Comparison of ENCODE assay signal across 19 cellular contexts in genomic region chr1:9658186-9658585, GRCh38. TPM values are rescaled to one million over a fixed set of nuclear protein-coding genes. Genes with fewer than 3 reads are reported as not detected.
DNase-seq lines count a peak whose midpoint lies in the region; ATAC-seq and FAIRE-seq lines count a peak whose summit lies in the region.
"Had no signal": no experiment of that assay in that cellular context is flagged by ENCODE, and none has a peak within 500 bp of the region (broad histone marks: within the 10 kb centered on the region; RNA-seq: fewer than 3 reads in every experiment).

No MANE protein-coding gene starts in this region.

- FAIRE-seq in GM19239 (lab: Jason Lieb, UNC): peak; percentile 4
- FAIRE-seq: TTC549 had no signal

- H3K4me1 Mint-ChIP-seq in T-helper 1 cell treated with Interleukin-12 subunit alpha and Interleukin-12 subunit beta and Interleukin-4 antibody, amounts not matched to agents 30 μg/mL and 1 μg/mL, for 36 hours (ENCODE audit: low read depth): peaks cover 58% of the 10 kb centered on the region
- H3K4me1 Mint-ChIP-seq in activated T-helper 1 cell treated with anti-CD3 and anti-CD28 coated beads, Interleukin-12 subunit alpha, Interleukin-12 subunit beta, Interleukin-2, Interleukin-4 antibody, amounts not matched to agents 30 ng/mL and 10 ng/mL and 1 ng/mL, durations not matched to agents 14 hours and 24 hours and 36 hours (ENCODE audit: low read depth): peaks cover 72% of the 10 kb centered on the region
- H3K4me1 Mint-ChIP-seq in naive thymus-derived CD8-positive, alpha-beta T cell: peaks cover 43 to 98% (median 88%) of the 10 kb centered on the region in 4 donors
- H3K4me1 Mint-ChIP-seq: brain had no signal

- no peak for DNase-seq in T-helper 1 cell
- DNase-seq in GM19239 (ENCODE audit: insufficient read length, low spot score): no peak
- DNase-seq in activated T-helper 1 cell treated with anti-CD3 and anti-CD28 coated beads, Interleukin-12 subunit alpha, Interleukin-12 subunit beta, Interleukin-2, Interleukin-4 antibody, amounts not matched to agents 30 ng/mL and 10 ng/mL and 1 ng/mL, durations not matched to agents 14 hours and 24 hours and 36 hours (ENCODE audit: low spot score): no peak
- DNase-seq in naive thymus-derived CD8-positive, alpha-beta T cell: peak in 2 of 10 donors; percentile 43 to 56
- no peak for DNase-seq in anterior cingulate cortex (lab: John Stamatoyannopoulos, UW)
- DNase-seq: 8988T; activated CD8-positive, alpha-beta memory T cell treated with anti-CD3 and anti-CD28 coated beads, Interleukin-2, amount 50 U/mL, for 4 hours; COR-L47; left ventricle myocardium inferior; MV-4-11; NCI-H2107; psoas muscle; SIG-M5; upper lobe of left lung had no signal

- H3K36me3 Mint-ChIP-seq in T-helper 1 cell treated with Interleukin-12 subunit alpha and Interleukin-12 subunit beta and Interleukin-4 antibody, amounts not matched to agents 30 μg/mL and 1 μg/mL, for 36 hours (ENCODE audit: low read depth): peaks cover 53% of the 10 kb centered on the region
- H3K36me3 Mint-ChIP-seq in activated T-helper 1 cell treated with anti-CD3 and anti-CD28 coated beads, Interleukin-12 subunit alpha, Interleukin-12 subunit beta, Interleukin-2, Interleukin-4 antibody, amounts not matched to agents 30 ng/mL and 10 ng/mL and 1 ng/mL, durations not matched to agents 14 hours and 24 hours and 36 hours (ENCODE audit: low read depth): peaks cover 53% of the 10 kb centered on the region
- peaks cover 0 to 51% (median 8%) of the 10 kb centered on the region in 3 donors for H3K36me3 Mint-ChIP-seq in naive thymus-derived CD8-positive, alpha-beta T cell
- H3K36me3 Mint-ChIP-seq: brain had no signal

- no peaks in the 10 kb centered on the region for H3K9me3 Mint-ChIP-seq in T-helper 1 cell treated with Interleukin-12 subunit alpha and Interleukin-12 subunit beta and Interleukin-4 antibody, amounts not matched to agents 30 μg/mL and 1 μg/mL, for 36 hours
- H3K9me3 Mint-ChIP-seq in activated T-helper 1 cell treated with anti-CD3 and anti-CD28 coated beads, Interleukin-12 subunit alpha, Interleukin-12 subunit beta, Interleukin-2, Interleukin-4 antibody, amounts not matched to agents 30 ng/mL and 10 ng/mL and 1 ng/mL, durations not matched to agents 14 hours and 24 hours and 36 hours: no peaks in the 10 kb centered on the region
- no peaks in the 10 kb centered on the region for H3K9me3 Mint-ChIP-seq in naive thymus-derived CD8-positive, alpha-beta T cell

- intact Hi-C loops in activated T-helper 1 cell treated with anti-CD3 and anti-CD28 coated beads, Interleukin-12 subunit alpha, Interleukin-12 subunit beta, Interleukin-2, Interleukin-4 antibody, amounts not matched to agents 30 ng/mL and 10 ng/mL and 1 ng/mL, durations not matched to agents 14 hours and 24 hours and 36 hours (cut with micrococcal nuclease): loop anchor here (10.0 kb wide), 2 partner anchors 363 to 423 kb away; partner anchors contain the start of genes H6PD and SPSB1

- H3K4me3 Mint-ChIP-seq in T-helper 1 cell treated with Interleukin-12 subunit alpha and Interleukin-12 subunit beta and Interleukin-4 antibody, amounts not matched to agents 30 μg/mL and 1 μg/mL, for 36 hours: peak overlapping the region; percentile 84
- peak overlapping the region; percentile 77 for H3K4me3 Mint-ChIP-seq in activated T-helper 1 cell treated with anti-CD3 and anti-CD28 coated beads, Interleukin-12 subunit alpha, Interleukin-12 subunit beta, Interleukin-2, Interleukin-4 antibody, amounts not matched to agents 30 ng/mL and 10 ng/mL and 1 ng/mL, durations not matched to agents 14 hours and 24 hours and 36 hours
- peak overlapping the region; percentile 76 to 99 (median 92) for H3K4me3 Mint-ChIP-seq in naive thymus-derived CD8-positive, alpha-beta T cell
- H3K4me3 Mint-ChIP-seq: brain had no signal

- H3K27ac Mint-ChIP-seq in T-helper 1 cell treated with Interleukin-12 subunit alpha and Interleukin-12 subunit beta and Interleukin-4 antibody, amounts not matched to agents 30 μg/mL and 1 μg/mL, for 36 hours: peak overlapping the region; percentile 89
- peak overlapping the region; percentile 97 for H3K27ac Mint-ChIP-seq in activated T-helper 1 cell treated with anti-CD3 and anti-CD28 coated beads, Interleukin-12 subunit alpha, Interleukin-12 subunit beta, Interleukin-2, Interleukin-4 antibody, amounts not matched to agents 30 ng/mL and 10 ng/mL and 1 ng/mL, durations not matched to agents 14 hours and 24 hours and 36 hours
- peak overlapping the region; percentile 87 to 98 (median 94) for H3K27ac Mint-ChIP-seq in naive thymus-derived CD8-positive, alpha-beta T cell
- H3K27ac Mint-ChIP-seq: brain had no signal

- POLR2A ChIA-PET in naive thymus-derived CD8-positive, alpha-beta T cell (lab: Charles Lee): interaction anchor here (13.4 to 46.7 kb wide), 4 partner anchors 14 to 54 kb away, joined by 284 to 1921 read pairs (median 557); no protein-coding TSS in a partner anchor

- peak; percentile 11 to 12 for ATAC-seq in naive thymus-derived CD8-positive, alpha-beta T cell
- ATAC-seq in HG02970 (IDR thresholded peaks at IDR 0.05; ENCODE audit: low FRiP score, unreplicated experiment): no peak
- no peak for ATAC-seq in HG02870 (IDR thresholded peaks at IDR 0.05; ENCODE audit: unreplicated experiment)
- ATAC-seq: psoas muscle had no signal

- H3K27me3 Mint-ChIP-seq in T-helper 1 cell treated with Interleukin-12 subunit alpha and Interleukin-12 subunit beta and Interleukin-4 antibody, amounts not matched to agents 30 μg/mL and 1 μg/mL, for 36 hours (ENCODE audit: low read depth): no peaks in the 10 kb centered on the region
- no peaks in the 10 kb centered on the region for H3K27me3 Mint-ChIP-seq in activated T-helper 1 cell treated with anti-CD3 and anti-CD28 coated beads, Interleukin-12 subunit alpha, Interleukin-12 subunit beta, Interleukin-2, Interleukin-4 antibody, amounts not matched to agents 30 ng/mL and 10 ng/mL and 1 ng/mL, durations not matched to agents 14 hours and 24 hours and 36 hours (ENCODE audit: insufficient read depth)
- no peaks in the 10 kb centered on the region for H3K27me3 Mint-ChIP-seq in naive thymus-derived CD8-positive, alpha-beta T cell

RNA-seq across cellular contexts. Expression of gene PIK3CD, which starts 6.7 kb away (rescaled TPM):
- 287 and 291 TPM in 2 replicates for total RNA-seq in activated T-helper 1 cell treated with anti-CD3 and anti-CD28 coated beads, Interleukin-12 subunit alpha, Interleukin-12 subunit beta, Interleukin-2, Interleukin-4 antibody, amounts not matched to agents 30 ng/mL and 10 ng/mL and 1 ng/mL, durations not matched to agents 14 hours and 24 hours and 36 hours
- total RNA-seq in naive thymus-derived CD8-positive, alpha-beta T cell: 100 to 1,000 TPM; 334 to 343 TPM
- polyA plus RNA-seq in naive thymus-derived CD8-positive, alpha-beta T cell: 100 to 1,000 TPM in 1 of 3 donors, 10 to 100 TPM in 2; 56.8 to 166 (median 87.4) TPM

Comparison
In these comparisons a context has a peak if more than half of its experiments do, and no peak if none do; other contexts are left out.
1. ATAC-seq: peak in naive thymus-derived CD8-positive, alpha-beta T cell (2 of 2); none in HG02970 (single experiment) and HG02870 (single experiment).
2. Peak in every context shown above with its lines, with median percentiles within 50 percentile points of each other: H3K27ac Mint-ChIP-seq and H3K4me3 Mint-ChIP-seq.